Comparison of ENCODE assay signal across 9 cellular contexts in the genomic region with DNA sequence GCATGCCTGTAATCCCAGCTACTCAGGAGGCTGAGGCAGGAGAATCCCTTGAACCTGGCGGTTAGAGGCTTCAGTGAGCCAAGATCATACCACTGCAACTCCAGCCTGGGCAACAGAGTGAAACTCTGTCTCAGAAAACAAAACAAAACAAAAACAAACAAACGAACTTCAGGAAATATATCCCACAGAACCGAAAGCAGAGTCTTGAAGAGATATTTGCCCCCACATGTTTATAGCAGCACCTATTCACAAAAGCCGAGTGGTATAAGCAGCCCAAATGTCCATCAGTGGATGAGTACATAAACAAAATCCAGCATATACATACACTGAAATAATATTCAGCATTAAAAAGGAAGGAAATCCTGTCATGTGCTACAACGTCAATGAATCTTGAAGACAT. TPM values are rescaled to one million over a fixed set of nuclear protein-coding genes. Genes with fewer than 3 reads are reported as not detected.
"Had no signal": no experiment of that assay in that cellular context is flagged by ENCODE, and none has a peak within 500 bp of the region (broad histone marks: within the 10 kb centered on the region; RNA-seq: fewer than 3 reads in every experiment).

No MANE protein-coding gene starts in this region.

- H3K9me3 ChIP-seq: HAP-1 had no signal

- DNase-seq: H7, HFFc6, IMR-90, KBM-7 had no signal

- H3K9ac ChIP-seq: KMS-11 had no signal

- H3K4me3 ChIP-seq: GM23338, HAP-1 had no signal

- ATAC-seq: GM23338, HCT116 had no signal

- H2AFZ ChIP-seq: GM23338 had no signal

- H3K36me3 ChIP-seq: HAP-1 had no signal

- H3K27ac ChIP-seq: KMS-11 had no signal

- H3K4me2 ChIP-seq: GM23338, KMS-11 had no signal

- H3K4me1 ChIP-seq: HAP-1 had no signal

RNA-seq across cellular contexts. Expression of a gene that starts 57.6 kb away (rescaled TPM):
- polyA plus RNA-seq: H1, IMR-90 had no signal
